ENCODE assay signal across 7 cellular contexts in the genomic region with DNA sequence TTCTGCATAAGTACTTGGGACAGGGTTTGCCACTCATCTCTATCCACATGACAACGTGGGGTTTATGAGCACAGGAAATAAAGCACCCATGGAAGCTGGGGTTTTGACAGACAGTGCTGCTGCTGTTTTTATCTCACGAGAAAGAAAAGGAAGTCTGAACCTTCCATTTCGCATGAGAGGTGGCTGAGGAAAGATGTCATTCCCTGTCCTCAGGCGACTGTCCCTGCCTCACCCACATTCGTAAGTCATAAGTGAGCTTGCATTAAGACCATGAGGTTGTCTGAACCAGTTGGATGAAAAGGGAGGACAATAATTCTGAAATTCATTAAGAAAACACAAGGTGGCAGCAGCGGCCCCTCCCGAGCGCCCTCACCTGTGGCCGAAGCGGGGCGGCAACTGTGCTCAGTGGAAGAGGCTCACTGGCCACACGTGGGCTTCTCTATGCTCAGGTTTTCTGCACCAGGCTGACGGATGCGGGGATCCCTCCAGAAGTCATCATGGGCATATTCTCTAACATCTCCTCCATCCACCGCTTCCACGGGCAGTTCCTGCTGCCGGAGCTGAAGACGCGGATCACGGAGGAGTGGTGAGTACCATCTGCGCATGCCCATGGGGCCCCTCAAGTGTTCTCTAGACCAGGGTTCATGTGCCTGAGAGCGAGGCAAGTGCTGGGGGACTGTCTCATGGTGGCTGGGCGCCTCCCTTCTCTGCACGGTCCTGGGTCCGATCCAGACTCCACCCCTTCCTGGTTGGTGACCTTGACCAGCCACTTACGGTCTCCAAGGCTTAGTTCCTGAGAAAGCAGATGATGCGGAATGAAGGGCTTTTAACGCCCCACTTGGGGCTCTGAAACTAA. TPM values are rescaled to one million over a fixed set of nuclear protein-coding genes. Genes with fewer than 3 reads are reported as not detected.
DNase-seq lines count a peak whose midpoint lies in the region; FAIRE-seq and TF ChIP-seq lines count a peak whose summit lies in the region.

No MANE protein-coding gene starts in this region.

- TF ChIP-seq CTCF in GM12872 (IDR thresholded peaks at IDR 0.05; ENCODE audit: insufficient read depth, low read depth, low read length) (peak; percentile 75), LNCAP (IDR thresholded peaks at IDR 0.05) (peak; percentile 77), astrocyte (IDR thresholded peaks at IDR 0.05; ENCODE audit: insufficient read depth, low read depth, low read length) (peak; percentile 53)

- H3K4me1 Mint-ChIP-seq in astrocyte (ENCODE audit: low read depth, unreplicated experiment) = peaks cover 3% of the 10 kb centered on the region

- peaks cover 2% of the 10 kb centered on the region for H3K9me3 Mint-ChIP-seq in astrocyte (ENCODE audit: unreplicated experiment)

- no peaks in the 10 kb centered on the region for H3K36me3 ChIP-seq in astrocyte (ENCODE audit: insufficient read depth, low read length)

- no peak overlapping the region for H3K4me3 ChIP-seq in astrocyte (ENCODE audit: insufficient read depth, low read depth, low read length)

- peaks cover 12% of the 10 kb centered on the region for H3K27me3 Mint-ChIP-seq in astrocyte (ENCODE audit: low read depth, unreplicated experiment)

- H3K79me2 ChIP-seq in astrocyte (ENCODE audit: insufficient read depth, low read length) = no peaks in the 10 kb centered on the region

- no peaks in the 10 kb centered on the region for H4K20me1 ChIP-seq in astrocyte (ENCODE audit: insufficient read depth, low read length)

- H3K27ac Mint-ChIP-seq in astrocyte (ENCODE audit: unreplicated experiment) = no peak overlapping the region

- no peaks in the 10 kb centered on the region for H3K9me3 ChIP-seq in astrocyte (ENCODE audit: insufficient read depth, low read depth, low read length)

- peak in 4 of 5 donors; percentile 50 to 64 (median 58) for DNase-seq in T-helper 1 cell
- no peak for DNase-seq in astrocyte (ENCODE audit: low read depth)
- DNase-seq in inferior parietal cortex (ENCODE audit: extremely low spot score) = peak; percentile 67
- DNase-seq in stimulated activated CD4-positive, alpha-beta T cell treated with anti-CD3 and anti-CD28 coated beads, Interleukin-1b, Interleukin-23, amount 100 ng/mL, for 24 hours (ENCODE audit: low read depth in 4 of 4, low spot score in 1 of 4) = peak; percentile 37 to 55 (median 50)
- DNase-seq in OCI-M2 (lab: John Stamatoyannopoulos, UW; ENCODE audit: unreplicated experiment) = no peak

- H2AFZ ChIP-seq in astrocyte (ENCODE audit: low read depth, low read length) = no peak overlapping the region

- no peaks in the 10 kb centered on the region for H3K27me3 ChIP-seq in astrocyte (ENCODE audit: insufficient read depth, low read length)

- no peak overlapping the region for H3K27ac ChIP-seq in astrocyte (ENCODE audit: low read depth, low read length)

- no peak overlapping the region for H3K4me3 Mint-ChIP-seq in astrocyte (ENCODE audit: unreplicated experiment)

- no peaks in the 10 kb centered on the region for H3K36me3 Mint-ChIP-seq in astrocyte (ENCODE audit: low read depth, unreplicated experiment)

- no peak overlapping the region for H3K4me2 ChIP-seq in astrocyte (ENCODE audit: low read length)

- no peak overlapping the region for H3K9ac ChIP-seq in astrocyte (ENCODE audit: low read length)

- no peak for FAIRE-seq in astrocyte (lab: Jason Lieb, UNC)

- H3K4me1 ChIP-seq in astrocyte (ENCODE audit: insufficient read depth, low read length) = no peaks in the 10 kb centered on the region

RNA-seq across cellular contexts. Expression of gene SUSD3, which starts 54.7 kb away (rescaled TPM):
- total RNA-seq in astrocyte = not detected in 2 replicates

RNA-seq across cellular contexts. Expression of gene FGD3, which starts 56.5 kb away (rescaled TPM):
- 0.09 TPM in 1 of 2 replicates, not detected in the other for total RNA-seq in astrocyte

Comparison
In these comparisons a context has a peak if more than half of its experiments do, and no peak if none do; other contexts are left out.
1. DNase-seq: peak in T-helper 1 cell (4 of 5), inferior parietal cortex (single experiment) and stimulated activated CD4-positive, alpha-beta T cell treated with anti-CD3 and anti-CD28 coated beads, Interleukin-1b, Interleukin-23, amount 100 ng/mL, for 24 hours (4 of 4); none in astrocyte (single experiment) and OCI-M2 (single experiment).
2. Peak in every context shown above with its lines, with median percentiles within 50 percentile points of each other: CTCF ChIP-seq.